Comparison of ENCODE assay signal across 1 cellular context in the genomic region with DNA sequence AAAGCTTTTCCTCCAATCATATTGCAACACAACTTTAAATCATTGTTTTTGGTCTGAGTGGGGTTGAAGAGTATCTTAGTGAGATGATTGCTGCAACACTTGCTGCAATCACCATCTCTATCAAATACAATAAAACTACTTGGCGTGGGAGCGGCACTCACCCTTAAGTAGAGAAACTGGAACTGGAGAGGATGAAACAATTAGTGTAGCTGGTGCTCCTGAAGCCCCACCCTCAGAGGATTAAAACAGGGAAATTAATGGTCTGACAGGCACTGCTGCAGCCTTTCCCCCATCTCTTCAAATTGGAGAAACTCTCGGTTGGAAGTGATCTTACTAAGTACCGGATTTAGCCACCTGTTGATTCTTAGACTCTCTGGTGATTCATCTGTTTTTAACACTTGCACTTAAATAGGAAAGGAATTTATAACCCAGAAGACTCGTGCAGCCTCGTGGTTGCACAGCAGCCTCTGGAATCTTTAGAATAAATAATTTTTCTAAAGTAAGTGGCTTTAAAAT.
TF ChIP-seq lines count a peak whose summit lies in the region.

No MANE protein-coding gene starts in this region.

TF ChIP-seq in HepG2, 621 proteins besides CTCF, POLR2A, EP300 and RAD21:
- TF ChIP-seq FIP1L1 (IDR thresholded peaks at IDR 0.05; ENCODE audit: borderline replicate concordance, insufficient read depth, low read depth, low read length) (no peak), NFIC (IDR thresholded peaks at IDR 0.05; ENCODE audit: low read length) (no peak), MIER2 (CRISPR knock-in tag; IDR thresholded peaks at IDR 0.05) (no peak)
